Comparison of ENCODE assay signal across 28 cellular contexts in genomic region chr9:6277417-6277816, GRCh38. TPM values are rescaled to one million over a fixed set of nuclear protein-coding genes. Genes with fewer than 3 reads are reported as not detected.
"Had no signal": no experiment of that assay in that cellular context is flagged by ENCODE, and none has a peak within 500 bp of the region (broad histone marks: within the 10 kb centered on the region; RNA-seq: fewer than 3 reads in every experiment).

No MANE protein-coding gene starts in this region.

- H3K9me3 ChIP-seq: Peyer's patch, SJCRH30 had no signal

- H3K4me2 ChIP-seq: PC-9 had no signal

- H2AFZ ChIP-seq: PC-9 had no signal

- H3K27ac ChIP-seq: PC-9, Peyer's patch, SJCRH30 had no signal

- H3K4me3 ChIP-seq: PC-9, Peyer's patch, SJCRH30 had no signal

- H3K36me3 ChIP-seq: Peyer's patch, SJCRH30 had no signal

- H3K4me1 ChIP-seq: Peyer's patch, SJCRH30 had no signal

- ATAC-seq: Right ventricle myocardium inferior, SK-N-SH treated with all-trans-retinoic acid at 6 μM for 48 hours had no signal

- H3K27me3 ChIP-seq: Peyer's patch, SJCRH30 had no signal

- DNase-seq: Karpas-422, KG1, MV-4-11, NCI-H1048, NCI-H1105, NCI-H1417, NCI-H146, NCI-H1694 treated with DMSO at 0.1 percent for 48 hours, NCI-H1930, NCI-H2081, NCI-H2107, NCI-H2227 treated with DMSO at 0.1 percent for 48 hours, NCI-H524, NCI-H526 treated with DMSO at 0.1 percent for 48 hours, NCI-H748 treated with DMSO at 0.1 percent for 48 hours, PC-9, Peyer's patch, SHP77 treated with DMSO at 0.1 percent for 48 hours, SJCRH30, T-helper 1 cell had no signal

RNA-seq across cellular contexts. Expression of gene TPD52L3, which starts 50.8 kb away (rescaled TPM):
- total RNA-seq: HT-29, M059J, NCI-H460, OCI-LY7, PC-9, Peyer's patch, Right ventricle myocardium inferior, RPMI7951, SJCRH30 had no signal
- polyA plus RNA-seq: IgD-negative memory B cell had no signal
